16 cellular contexts compared by ENCODE assay signal in genomic region chr16:70534949-70535348, GRCh38. TPM values are rescaled to one million over a fixed set of nuclear protein-coding genes. Genes with fewer than 3 reads are reported as not detected.
A peak's percentile ranks its signal among the peaks of the same experiment; 100 is the strongest.
DNase-seq lines count a peak whose midpoint lies in the region; ATAC-seq lines count a peak whose summit lies in the region.
"Had no signal": no experiment of that assay in that cellular context is flagged by ENCODE, and none has a peak within 500 bp of the region (broad histone marks: within the 10 kb centered on the region; RNA-seq: fewer than 3 reads in every experiment).

No MANE protein-coding gene starts in this region.

- no peak overlapping the region for H2BK15ac ChIP-seq in mesenchymal stem cell (ENCODE audit: low read depth, poor library complexity, severe bottlenecking)

- H3K9ac ChIP-seq in mesenchymal stem cell (ENCODE audit: low read length), result peak overlapping the region; percentile 11

- WGBS in mesenchymal stem cell, result 100% methylated on average over 2 of the region's 2 CpGs

- no peak overlapping the region for H3K27ac ChIP-seq in mesenchymal stem cell (ENCODE audit: low read length, poor library complexity, severe bottlenecking)
- H3K27ac ChIP-seq: Peyer's patch had no signal

- H3K36me3 Mint-ChIP-seq in stimulated activated naive CD8-positive, alpha-beta T cell treated with anti-CD3 and anti-CD28 coated beads, Interleukin-15, Interleukin-2, amounts not matched to agents 100 ng/mL and 50 ng/mL, for 24 hours (ENCODE audit: low read depth), result peaks cover 86% of the 10 kb centered on the region
- peaks cover 66% of the 10 kb centered on the region for H3K36me3 Mint-ChIP-seq in activated T-helper 1 cell treated with anti-CD3 and anti-CD28 coated beads, Interleukin-12 subunit alpha, Interleukin-12 subunit beta, Interleukin-2, Interleukin-4 antibody, amounts not matched to agents 30 ng/mL and 10 ng/mL and 1 ng/mL, durations not matched to agents 14 hours and 24 hours and 36 hours (ENCODE audit: low read depth)

- H3K36me3 ChIP-seq in mesenchymal stem cell (ENCODE audit: control insufficient read depth in 1 of 2, insufficient read depth in 2 of 2, low read depth in 1 of 2, low read length in 2 of 2), result peaks cover 47 to 93% of the 10 kb centered on the region in 2 experiments

- H2BK12ac ChIP-seq in mesenchymal stem cell (ENCODE audit: low read length in 2 of 2), result no peak overlapping the region

- H2BK120ac ChIP-seq in mesenchymal stem cell (ENCODE audit: low read depth, low read length), result no peak overlapping the region

- H2BK5ac ChIP-seq in mesenchymal stem cell (ENCODE audit: low read depth, low read length, poor library complexity, severe bottlenecking), result no peak overlapping the region

- peaks cover 9% of the 10 kb centered on the region for H3K79me1 ChIP-seq in mesenchymal stem cell (replicated peaks; ENCODE audit: low read length, poor library complexity, severe bottlenecking)

- no peak overlapping the region for H3K23ac ChIP-seq in mesenchymal stem cell (ENCODE audit: low read length in 2 of 2)

- H2AFZ ChIP-seq in mesenchymal stem cell (ENCODE audit: low read depth, low read length), result no peak overlapping the region

- H3K9me3 Mint-ChIP-seq in stimulated activated naive CD8-positive, alpha-beta T cell treated with anti-CD3 and anti-CD28 coated beads, Interleukin-15, Interleukin-2, amounts not matched to agents 100 ng/mL and 50 ng/mL, for 24 hours, result no peaks in the 10 kb centered on the region
- no peaks in the 10 kb centered on the region for H3K9me3 Mint-ChIP-seq in stimulated activated naive CD8-positive, alpha-beta T cell treated with anti-CD3 and anti-CD28 coated beads, Interleukin-15, amount 100 ng/mL, for 72 hours
- no peaks in the 10 kb centered on the region for H3K9me3 Mint-ChIP-seq in activated T-helper 1 cell treated with anti-CD3 and anti-CD28 coated beads, Interleukin-12 subunit alpha, Interleukin-12 subunit beta, Interleukin-2, Interleukin-4 antibody, amounts not matched to agents 30 ng/mL and 10 ng/mL and 1 ng/mL, durations not matched to agents 14 hours and 24 hours and 36 hours
- H3K9me3 Mint-ChIP-seq: CD4-positive, CD25-positive, alpha-beta regulatory T cell had no signal

- no peaks in the 10 kb centered on the region for H3K9me3 ChIP-seq in mesenchymal stem cell (ENCODE audit: control insufficient read depth, low read length)
- H3K9me3 ChIP-seq: Peyer's patch had no signal

- no peak overlapping the region for H4K8ac ChIP-seq in mesenchymal stem cell (ENCODE audit: low read length)

- peaks cover 27% of the 10 kb centered on the region for H3K4me1 Mint-ChIP-seq in stimulated activated naive CD8-positive, alpha-beta T cell treated with anti-CD3 and anti-CD28 coated beads, Interleukin-15, Interleukin-2, amounts not matched to agents 100 ng/mL and 50 ng/mL, for 24 hours (ENCODE audit: low read depth)
- peaks cover 39% of the 10 kb centered on the region for H3K4me1 Mint-ChIP-seq in stimulated activated naive CD8-positive, alpha-beta T cell treated with anti-CD3 and anti-CD28 coated beads, Interleukin-15, amount 100 ng/mL, for 72 hours
- H3K4me1 Mint-ChIP-seq in activated T-helper 1 cell treated with anti-CD3 and anti-CD28 coated beads, Interleukin-12 subunit alpha, Interleukin-12 subunit beta, Interleukin-2, Interleukin-4 antibody, amounts not matched to agents 30 ng/mL and 10 ng/mL and 1 ng/mL, durations not matched to agents 14 hours and 24 hours and 36 hours (ENCODE audit: low read depth), result peaks cover 46% of the 10 kb centered on the region

- ATAC-seq in stimulated activated naive CD8-positive, alpha-beta T cell treated with anti-CD3 and anti-CD28 coated beads, Interleukin-15, amount 100 ng/mL, for 72 hours, result no peak

- H3K4me2 ChIP-seq in mesenchymal stem cell (ENCODE audit: low read length, poor library complexity, severe bottlenecking), result no peak overlapping the region

- H3K4ac ChIP-seq in mesenchymal stem cell (ENCODE audit: low read depth in 1 of 2, low read length in 2 of 2), result no peak overlapping the region

- H2AK5ac ChIP-seq in mesenchymal stem cell (ENCODE audit: low read length, severe bottlenecking), result no peak overlapping the region

- peak overlapping the region; percentile 28 for H3K27ac Mint-ChIP-seq in stimulated activated naive CD8-positive, alpha-beta T cell treated with anti-CD3 and anti-CD28 coated beads, Interleukin-15, Interleukin-2, amounts not matched to agents 100 ng/mL and 50 ng/mL, for 24 hours
- peak overlapping the region in 1 of 2 donors; percentile 31 for H3K27ac Mint-ChIP-seq in stimulated activated naive CD8-positive, alpha-beta T cell treated with anti-CD3 and anti-CD28 coated beads, Interleukin-15, amount 100 ng/mL, for 72 hours
- peak overlapping the region; percentile 23 for H3K27ac Mint-ChIP-seq in activated T-helper 1 cell treated with anti-CD3 and anti-CD28 coated beads, Interleukin-12 subunit alpha, Interleukin-12 subunit beta, Interleukin-2, Interleukin-4 antibody, amounts not matched to agents 30 ng/mL and 10 ng/mL and 1 ng/mL, durations not matched to agents 14 hours and 24 hours and 36 hours

- H3K14ac ChIP-seq in mesenchymal stem cell (ENCODE audit: low read length in 2 of 2), result no peak overlapping the region

- H3K27me3 ChIP-seq in mesenchymal stem cell (ENCODE audit: control insufficient read depth in 1 of 2, insufficient read depth in 1 of 2, low read length in 2 of 2), result no peaks in the 10 kb centered on the region
- H3K27me3 ChIP-seq: Peyer's patch had no signal

- no peak overlapping the region for H4K91ac ChIP-seq in mesenchymal stem cell (ENCODE audit: low read length)

- no peaks in the 10 kb centered on the region for H3K4me1 ChIP-seq in mesenchymal stem cell (ENCODE audit: control insufficient read depth, insufficient read depth, low read depth, low read length)
- H3K4me1 ChIP-seq: Peyer's patch had no signal

- H3K4me3 Mint-ChIP-seq in stimulated activated naive CD8-positive, alpha-beta T cell treated with anti-CD3 and anti-CD28 coated beads, Interleukin-15, Interleukin-2, amounts not matched to agents 100 ng/mL and 50 ng/mL, for 24 hours, result no peak overlapping the region
- no peak overlapping the region for H3K4me3 Mint-ChIP-seq in stimulated activated naive CD8-positive, alpha-beta T cell treated with anti-CD3 and anti-CD28 coated beads, Interleukin-15, amount 100 ng/mL, for 72 hours
- H3K4me3 Mint-ChIP-seq in activated T-helper 1 cell treated with anti-CD3 and anti-CD28 coated beads, Interleukin-12 subunit alpha, Interleukin-12 subunit beta, Interleukin-2, Interleukin-4 antibody, amounts not matched to agents 30 ng/mL and 10 ng/mL and 1 ng/mL, durations not matched to agents 14 hours and 24 hours and 36 hours, result no peak overlapping the region
- H3K4me3 Mint-ChIP-seq: CD4-positive, CD25-positive, alpha-beta regulatory T cell had no signal

- DNase-seq in stimulated activated naive CD8-positive, alpha-beta T cell treated with anti-CD3 and anti-CD28 coated beads, Interleukin-15, amount 100 ng/mL, for 72 hours, result no peak
- no peak for DNase-seq in activated T-helper 1 cell treated with anti-CD3 and anti-CD28 coated beads, Interleukin-12 subunit alpha, Interleukin-12 subunit beta, Interleukin-2, Interleukin-4 antibody, amounts not matched to agents 30 ng/mL and 10 ng/mL and 1 ng/mL, durations not matched to agents 14 hours and 24 hours and 36 hours (ENCODE audit: low spot score)
- DNase-seq in mesenchymal stem cell (no peak), NCI-H2171 (lab: John Stamatoyannopoulos, UW) (no peak)
- DNase-seq in stimulated activated naive CD4-positive, alpha-beta T cell (lab: John Stamatoyannopoulos, UW), result no peak
- no peak for DNase-seq in stimulated activated CD8-positive, alpha-beta memory T cell treated with anti-CD3 and anti-CD28 coated beads, Interleukin-4, amount 100 ng/mL, for 48 hours
- DNase-seq: CD4-positive, CD25-positive, alpha-beta regulatory T cell; EL; GF-D8; KBM-7; NCI-H1092 treated with DMSO at 0.1 percent for 48 hours; NCI-H2029 treated with DMSO at 0.1 percent for 48 hours; NCI-H2171 treated with DMSO at 0.1 percent for 48 hours; NCI-H524 treated with DMSO at 0.1 percent for 48 hours; Peyer's patch had no signal

- H3K27me3 Mint-ChIP-seq in stimulated activated naive CD8-positive, alpha-beta T cell treated with anti-CD3 and anti-CD28 coated beads, Interleukin-15, Interleukin-2, amounts not matched to agents 100 ng/mL and 50 ng/mL, for 24 hours, result no peaks in the 10 kb centered on the region
- H3K27me3 Mint-ChIP-seq in stimulated activated naive CD8-positive, alpha-beta T cell treated with anti-CD3 and anti-CD28 coated beads, Interleukin-15, amount 100 ng/mL, for 72 hours, result no peaks in the 10 kb centered on the region
- H3K27me3 Mint-ChIP-seq in activated T-helper 1 cell treated with anti-CD3 and anti-CD28 coated beads, Interleukin-12 subunit alpha, Interleukin-12 subunit beta, Interleukin-2, Interleukin-4 antibody, amounts not matched to agents 30 ng/mL and 10 ng/mL and 1 ng/mL, durations not matched to agents 14 hours and 24 hours and 36 hours (ENCODE audit: insufficient read depth), result no peaks in the 10 kb centered on the region
- H3K27me3 Mint-ChIP-seq: CD4-positive, CD25-positive, alpha-beta regulatory T cell had no signal

- H3K18ac ChIP-seq in mesenchymal stem cell (ENCODE audit: low read depth in 1 of 2, low read length in 2 of 2), result no peak overlapping the region

- H3K4me3 ChIP-seq in mesenchymal stem cell (ENCODE audit: insufficient read depth in 1 of 2, low read depth in 1 of 2, low read length in 2 of 2), result no peak overlapping the region
- H3K4me3 ChIP-seq: Peyer's patch had no signal

- intact Hi-C loops in activated T-helper 1 cell treated with anti-CD3 and anti-CD28 coated beads, Interleukin-12 subunit alpha, Interleukin-12 subunit beta, Interleukin-2, Interleukin-4 antibody, amounts not matched to agents 30 ng/mL and 10 ng/mL and 1 ng/mL, durations not matched to agents 14 hours and 24 hours and 36 hours (cut with micrococcal nuclease), result loop anchor here (5.0 kb wide), 1 partner anchor 37 kb away; no protein-coding TSS in a partner anchor

RNA-seq across cellular contexts. Expression of gene SF3B3, which starts 11.3 kb away (rescaled TPM):
- 532 and 545 TPM in 2 replicates for total RNA-seq in activated T-helper 1 cell treated with anti-CD3 and anti-CD28 coated beads, Interleukin-12 subunit alpha, Interleukin-12 subunit beta, Interleukin-2, Interleukin-4 antibody, amounts not matched to agents 30 ng/mL and 10 ng/mL and 1 ng/mL, durations not matched to agents 14 hours and 24 hours and 36 hours
- polyA plus RNA-seq in mesenchymal stem cell (2013, experiment 1 of 2), result 72.0 TPM
- polyA plus RNA-seq in mesenchymal stem cell (2013, experiment 2 of 2), result 74.7 TPM

RNA-seq across cellular contexts. Expression of gene COG4, which starts 11.6 kb away (rescaled TPM):
- total RNA-seq in activated T-helper 1 cell treated with anti-CD3 and anti-CD28 coated beads, Interleukin-12 subunit alpha, Interleukin-12 subunit beta, Interleukin-2, Interleukin-4 antibody, amounts not matched to agents 30 ng/mL and 10 ng/mL and 1 ng/mL, durations not matched to agents 14 hours and 24 hours and 36 hours, result 42.5 and 44.1 TPM in 2 replicates
- polyA plus RNA-seq in mesenchymal stem cell (2013, experiment 1 of 2), result 31.1 TPM
- 32.7 TPM for polyA plus RNA-seq in mesenchymal stem cell (2013, experiment 2 of 2)
